ENCODE assay signal across 29 cellular contexts in the genomic region with DNA sequence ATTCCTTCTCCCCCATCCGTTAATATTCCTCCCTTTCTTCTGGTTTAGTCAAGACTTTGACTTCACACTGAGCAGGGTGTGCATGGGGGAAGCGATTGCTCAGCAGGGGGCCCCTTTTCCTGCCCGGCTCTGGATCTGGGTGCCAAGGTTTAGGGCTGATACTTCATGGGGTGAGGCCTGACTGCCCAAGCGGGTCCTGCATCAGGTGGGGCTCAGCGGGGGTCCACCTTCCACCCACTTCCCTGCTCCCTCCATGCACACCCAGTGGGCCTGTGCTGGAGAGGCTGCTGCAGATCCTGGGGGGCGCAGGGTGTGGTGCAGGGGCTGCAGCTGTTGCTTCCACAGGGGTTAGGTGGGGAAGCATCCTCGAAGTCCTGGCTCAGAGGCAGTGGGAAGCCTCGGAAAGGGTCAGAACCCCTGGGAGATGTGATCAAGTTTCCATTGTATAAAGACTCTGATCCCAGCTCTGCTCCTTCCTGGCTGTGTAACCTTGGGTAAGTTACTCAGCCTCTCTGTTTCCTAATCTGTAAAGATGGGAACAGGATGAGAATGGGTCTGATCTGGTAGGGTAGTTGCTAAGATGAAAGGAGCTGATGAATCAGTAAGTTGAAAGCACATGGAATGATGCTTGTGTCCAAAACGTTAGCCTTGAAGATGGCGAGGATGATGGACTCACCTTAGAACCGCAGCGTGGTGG. TPM values are rescaled to one million over a fixed set of nuclear protein-coding genes. Genes with fewer than 3 reads are reported as not detected.
"Had no signal": no experiment of that assay in that cellular context is flagged by ENCODE, and none has a peak within 500 bp of the region (broad histone marks: within the 10 kb centered on the region; RNA-seq: fewer than 3 reads in every experiment).

No MANE protein-coding gene starts in this region.

- H3K27me3 ChIP-seq: adrenal gland, MG63, Peyer's patch, SJSA1 had no signal

- H3K9me3 ChIP-seq: adrenal gland, MG63, Peyer's patch, SJSA1 had no signal

- DNase-seq: activated CD4-positive, alpha-beta T cell treated with anti-CD3 and anti-CD28 coated beads, Interleukin-2, amount 10 ng/mL, durations not matched to agents 7 days and 5 days; activated CD4-positive, alpha-beta T cell treated with anti-CD3 and anti-CD28 coated beads, Interleukin-2, amount 50 U/mL, for 48 hours; activated CD8-positive, alpha-beta T cell treated with anti-CD3 and anti-CD28 coated beads, Interleukin-2, amount 10 ng/mL, durations not matched to agents 7 days and 5 days; activated gamma-delta T cell treated with Interleukin-2 at 50 U/mL for 16 hours; activated naive CD4-positive, alpha-beta T cell treated with anti-CD3 and anti-CD28 coated beads for 36 hours; activated T-cell treated with anti-CD3 and anti-CD28 coated beads, Interleukin-2, amount 50 U/mL, for 24 hours; adrenal gland; anterior cingulate cortex; central memory CD4-positive, alpha-beta T cell; Kasumi-1; KG1; MG63; NCI-H1048; NCI-H1105 treated with DMSO at 0.1 percent for 48 hours; NCI-H1436; NCI-H1694; NCI-H1930; NCI-H2081 treated with DMSO at 0.1 percent for 48 hours; NCI-H226; NCI-H524 treated with DMSO at 0.1 percent for 48 hours; PC-3; Peyer's patch; RPMI8226; SHP77 treated with DMSO at 0.1 percent for 48 hours had no signal

- ATAC-seq: activated CD8-positive, alpha-beta T cell treated with anti-CD3 and anti-CD28 coated beads, Interleukin-2, amount 10 ng/mL, durations not matched to agents 7 days and 5 days; activated naive CD4-positive, alpha-beta T cell treated with anti-CD3 and anti-CD28 coated beads, Interleukin-2, amount 50 U/mL, for 72 hours; PC-3 had no signal

- H3K27ac ChIP-seq: adrenal gland, Peyer's patch, SJSA1 had no signal

- FAIRE-seq: bronchial epithelial cell, TTC549 had no signal

- H3K4me1 ChIP-seq: Peyer's patch, SJSA1 had no signal

- H3K36me3 ChIP-seq: adrenal gland, MG63, Peyer's patch had no signal

- H3K4me3 ChIP-seq: adrenal gland, MG63, Peyer's patch, SJSA1 had no signal

RNA-seq across cellular contexts. Expression of gene MGAT5B, which starts 53.3 kb away (rescaled TPM):
- total RNA-seq: bronchial epithelial cell had no signal
- polyA plus RNA-seq: IgD-negative memory B cell had no signal
